8 cellular contexts compared by ENCODE assay signal in the genomic region with DNA sequence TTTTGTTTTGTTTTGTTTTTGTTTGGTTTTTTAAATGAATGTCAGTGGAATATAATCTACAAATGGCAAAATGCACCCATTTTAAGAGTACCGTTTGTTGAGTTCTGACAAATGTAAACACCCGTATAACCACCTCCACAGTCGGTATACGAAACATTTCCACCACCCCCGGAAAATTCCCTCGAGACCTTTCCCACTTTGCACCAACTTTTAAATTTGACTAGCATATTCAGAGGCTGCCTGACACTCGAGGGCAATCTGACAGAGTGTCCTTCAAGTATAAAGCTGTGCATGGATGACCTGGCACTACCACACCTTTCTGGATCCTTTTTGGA. TPM values are rescaled to one million over a fixed set of nuclear protein-coding genes. Genes with fewer than 3 reads are reported as not detected.
DNase-seq lines count a peak whose midpoint lies in the region; ATAC-seq and TF ChIP-seq lines count a peak whose summit lies in the region.

No MANE protein-coding gene starts in this region.

- peaks cover 11% of the 10 kb centered on the region for H4K20me1 ChIP-seq in DND-41 (ENCODE audit: insufficient read depth, low read length)
- H4K20me1 ChIP-seq in PC-3 (ENCODE audit: low read length) = no peaks in the 10 kb centered on the region

- H3K4me3 ChIP-seq in DND-41 (ENCODE audit: low read depth in 1 of 2, low read length in 2 of 2) (peak overlapping the region; percentile 34 to 84; a peak in 3 of 4 replicates), PC-3 (ENCODE audit: low read length) (peak overlapping the region; percentile 73), endodermal cell (ENCODE audit: low read length) (no peak overlapping the region), ovary (peak overlapping the region; percentile 75)

- H3K9me2 ChIP-seq in PC-3 (replicated peaks; ENCODE audit: low read length) = no peaks in the 10 kb centered on the region

- peaks cover 29% of the 10 kb centered on the region for H3K4me1 Mint-ChIP-seq in endodermal cell

- 70 to 81% methylated on average over 2 to 7 of the region's 7 CpGs for WGBS in endodermal cell (ENCODE audit: insufficient coverage in 1 of 2, insufficient read length in 1 of 2), 2 experiments
- 40 to 50% (median 48%) methylated on average over 7 of the region's 7 CpGs for WGBS in ovary, 3 donors

- DNase-seq in DND-41 (no peak), PC-3 (no peak), endodermal cell (no peak), ovary (no peak), GM03348 (ENCODE audit: low spot score) (no peak), DMS153 treated with DMSO at 0.1 percent for 48 hours (lab: John Stamatoyannopoulos, UW; ENCODE audit: unreplicated experiment) (no peak), mucosa of gallbladder (ENCODE audit: low spot score) (no peak)

- H3K4me3 Mint-ChIP-seq in endodermal cell = peak overlapping the region; percentile 81

- POLR2A ChIA-PET in PC-3 (lab: Charles Lee; ENCODE audit: unreplicated experiment) = interaction anchor here (0.6 to 1.8 kb wide), 3 partner anchors 11 to 164 kb away, joined by 4 to 24 read pairs (median 4); no protein-coding TSS in a partner anchor

- intact Hi-C loops in PC-3 (cut with micrococcal nuclease) (loop anchor here (1.0 to 5.0 kb wide), 2 partner anchors 11 to 55 kb away; no protein-coding TSS in a partner anchor), ovary (cut with DNase I) (loop anchor here (2.0 to 10.0 kb wide), 4 partner anchors 100 to 185 kb away; no protein-coding TSS in a partner anchor)

- TF ChIP-seq POLR2A in ovary (IDR thresholded peaks at IDR 0.05) = no peak

- no peaks in the 10 kb centered on the region for H3K36me3 Mint-ChIP-seq in endodermal cell (ENCODE audit: low read depth)

- H3K4me1 ChIP-seq in DND-41 (ENCODE audit: insufficient read depth, low read length) (peaks cover 46% of the 10 kb centered on the region), PC-3 (ENCODE audit: insufficient read depth, low read length) (peaks cover 21% of the 10 kb centered on the region), endodermal cell (ENCODE audit: control insufficient read depth, insufficient read depth, low read length) (peaks cover 5% of the 10 kb centered on the region), ovary (ENCODE audit: insufficient read depth) (peaks cover 2% of the 10 kb centered on the region)

- H3K27me3 Mint-ChIP-seq in endodermal cell (ENCODE audit: insufficient read depth) = peaks cover 4% of the 10 kb centered on the region

- TF ChIP-seq CTCF in DND-41 (IDR thresholded peaks at IDR 0.05; ENCODE audit: borderline replicate concordance, extremely low read depth, low read length, poor library complexity, severe bottlenecking) (no peak), PC-3 (conservative IDR thresholded peaks at IDR 0.05; ENCODE audit: low read depth, low read length) (peak; percentile 11; the same call in 1 of the 2 replicates), endodermal cell (conservative IDR thresholded peaks at IDR 0.05) (no peak), ovary (IDR thresholded peaks at IDR 0.05) (no peak)

- BruUV-seq in PC-3 (replicated peaks; lab: Mats Ljungman, UMichigan) = no TSS peak

- no peaks in the 10 kb centered on the region for H3K9me3 Mint-ChIP-seq in endodermal cell

- H3K36me3 ChIP-seq in DND-41 (ENCODE audit: insufficient read depth, low read length) = peaks cover 1% of the 10 kb centered on the region; the same call in 1 of the 2 replicates
- H3K36me3 ChIP-seq in PC-3 (ENCODE audit: low read depth, low read length) = no peaks in the 10 kb centered on the region
- H3K36me3 ChIP-seq in endodermal cell (ENCODE audit: control insufficient read depth, insufficient read depth, low read length) = no peaks in the 10 kb centered on the region
- H3K36me3 ChIP-seq in ovary = no peaks in the 10 kb centered on the region

- H3K27me3 ChIP-seq in DND-41 (ENCODE audit: insufficient read depth, low read length, poor library complexity) (no peaks in the 10 kb centered on the region), PC-3 (ENCODE audit: low read length) (no peaks in the 10 kb centered on the region), endodermal cell (ENCODE audit: control insufficient read depth, insufficient read depth, low read length, poor library complexity, severe bottlenecking) (no peaks in the 10 kb centered on the region), ovary (no peaks in the 10 kb centered on the region)

- no peak for TF ChIP-seq EP300 in ovary (IDR thresholded peaks at IDR 0.05)

- no peak for ATAC-seq in DND-41 (ENCODE audit: insufficient read depth, low read depth)
- no peak for ATAC-seq in PC-3
- no peak for ATAC-seq in GM18517 (IDR thresholded peaks at IDR 0.05; ENCODE audit: unreplicated experiment)

- peak overlapping the region; percentile 75 for H3K27ac ChIP-seq in DND-41 (ENCODE audit: low read length)
- no peak overlapping the region for H3K27ac ChIP-seq in PC-3 (ENCODE audit: low read length)
- no peak overlapping the region for H3K27ac ChIP-seq in endodermal cell (ENCODE audit: low read depth, low read length)
- H3K27ac ChIP-seq in ovary = peak overlapping the region in 1 of 2 donors; percentile 45

- CTCF ChIA-PET in PC-3 (lab: Charles Lee) = interaction anchor here (0.6 to 1.5 kb wide), 4 partner anchors 10 to 123 kb away, joined by 3 to 5 read pairs (median 4); no protein-coding TSS in a partner anchor

- no peaks in the 10 kb centered on the region for H3K9me3 ChIP-seq in DND-41 (ENCODE audit: insufficient read depth, low read length, severe bottlenecking)
- no peaks in the 10 kb centered on the region for H3K9me3 ChIP-seq in PC-3 (ENCODE audit: low read length)
- no peaks in the 10 kb centered on the region for H3K9me3 ChIP-seq in endodermal cell (ENCODE audit: control insufficient read depth, low read length)
- no peaks in the 10 kb centered on the region for H3K9me3 ChIP-seq in ovary

- peak overlapping the region; percentile 81 for H2AFZ ChIP-seq in DND-41 (ENCODE audit: low read depth, low read length)
- H2AFZ ChIP-seq in PC-3 (ENCODE audit: low read length) = peak overlapping the region; percentile 86

- H3K9ac ChIP-seq in DND-41 (ENCODE audit: low read depth, low read length) (peak overlapping the region; percentile 75), PC-3 (ENCODE audit: low read length) (peak overlapping the region; percentile 70), endodermal cell (ENCODE audit: extremely low read depth, low read length, poor library complexity, severe bottlenecking) (no peak overlapping the region)

- H3K79me2 ChIP-seq in DND-41 (ENCODE audit: insufficient read depth, low read length) (peaks cover 55% of the 10 kb centered on the region), PC-3 (ENCODE audit: low read length) (no peaks in the 10 kb centered on the region)

- H3K27ac Mint-ChIP-seq in endodermal cell = no peak overlapping the region

- no peaks in the 10 kb centered on the region for H3F3A ChIP-seq in PC-3 (ENCODE audit: low read length, unreplicated experiment)

- H3K4me2 ChIP-seq in DND-41 (ENCODE audit: insufficient read depth, low read length) = peak overlapping the region; percentile 83
- H3K4me2 ChIP-seq in PC-3 (ENCODE audit: low read length) = peak overlapping the region; percentile 90

RNA-seq across cellular contexts. Expression of a gene that starts 0.6 kb away (rescaled TPM):
- 8.7 and 12.6 TPM in 2 replicates for total RNA-seq in PC-3 (2014; rRNA removed)
- total RNA-seq in endodermal cell = 10 to 100 TPM; 12.7 to 14.1 TPM
- 5.8 TPM for polyA plus RNA-seq in endodermal cell (2013, experiment 1 of 2)
- 5.6 TPM for polyA plus RNA-seq in endodermal cell (2013, experiment 2 of 2)
- 10 to 100 TPM; 23.5 to 48.1 (median 39.5) TPM for total RNA-seq in ovary
- polyA plus RNA-seq in ovary = 10 to 100 TPM; 23.9 to 48.2 TPM
- total RNA-seq in mucosa of gallbladder = 44.5 TPM
